9 cellular contexts compared by ENCODE assay signal in the genomic region with DNA sequence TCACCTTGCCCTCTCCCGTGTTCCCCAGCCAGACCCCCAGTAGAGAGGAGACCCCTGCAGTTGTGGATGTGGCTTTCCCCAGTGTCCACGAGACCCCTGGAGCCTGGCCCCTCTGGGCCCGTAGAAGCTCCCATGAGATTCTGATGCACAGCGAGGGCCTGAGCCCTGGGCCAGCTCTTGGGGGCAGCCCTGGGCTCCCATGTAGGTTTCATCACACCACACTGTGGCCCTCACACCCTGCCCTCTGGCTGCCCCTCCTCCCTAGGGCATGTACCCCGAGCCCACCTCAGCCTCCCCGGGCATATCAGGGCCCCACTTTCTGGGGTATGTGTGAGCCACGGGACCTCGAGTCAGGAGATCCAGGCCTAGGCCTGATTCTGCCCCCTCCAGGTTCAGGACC. TPM values are rescaled to one million over a fixed set of nuclear protein-coding genes. Genes with fewer than 3 reads are reported as not detected.
"Had no signal": no experiment of that assay in that cellular context is flagged by ENCODE, and none has a peak within 500 bp of the region (broad histone marks: within the 10 kb centered on the region; RNA-seq: fewer than 3 reads in every experiment).

No MANE protein-coding gene starts in this region.

- H3K27ac ChIP-seq: HL-60, KMS-11 had no signal

- H3K9ac ChIP-seq: KMS-11 had no signal

- H3K27ac Mint-ChIP-seq: IgD-negative memory B cell had no signal

- ATAC-seq: K562 had no signal

- H3K4me1 Mint-ChIP-seq: IgD-negative memory B cell had no signal

- DNase-seq: IMR-90, KBM-7, KG1 had no signal

- H3K4me3 ChIP-seq: K562 had no signal

- H3K4me2 ChIP-seq: KMS-11 had no signal

- H3K4me3 Mint-ChIP-seq: IgD-negative memory B cell had no signal

- FAIRE-seq: K562 had no signal

- H3K36me3 Mint-ChIP-seq: IgD-negative memory B cell had no signal

RNA-seq across cellular contexts. Expression of a gene that starts 7.0 kb away (rescaled TPM):
- total RNA-seq: HT-29, HT1080, IMR-90, K562 had no signal
- polyA plus RNA-seq: IgD-negative memory B cell, IMR-90, K562 had no signal
